Comparison of ENCODE assay signal across 1 cellular context in the genomic region with DNA sequence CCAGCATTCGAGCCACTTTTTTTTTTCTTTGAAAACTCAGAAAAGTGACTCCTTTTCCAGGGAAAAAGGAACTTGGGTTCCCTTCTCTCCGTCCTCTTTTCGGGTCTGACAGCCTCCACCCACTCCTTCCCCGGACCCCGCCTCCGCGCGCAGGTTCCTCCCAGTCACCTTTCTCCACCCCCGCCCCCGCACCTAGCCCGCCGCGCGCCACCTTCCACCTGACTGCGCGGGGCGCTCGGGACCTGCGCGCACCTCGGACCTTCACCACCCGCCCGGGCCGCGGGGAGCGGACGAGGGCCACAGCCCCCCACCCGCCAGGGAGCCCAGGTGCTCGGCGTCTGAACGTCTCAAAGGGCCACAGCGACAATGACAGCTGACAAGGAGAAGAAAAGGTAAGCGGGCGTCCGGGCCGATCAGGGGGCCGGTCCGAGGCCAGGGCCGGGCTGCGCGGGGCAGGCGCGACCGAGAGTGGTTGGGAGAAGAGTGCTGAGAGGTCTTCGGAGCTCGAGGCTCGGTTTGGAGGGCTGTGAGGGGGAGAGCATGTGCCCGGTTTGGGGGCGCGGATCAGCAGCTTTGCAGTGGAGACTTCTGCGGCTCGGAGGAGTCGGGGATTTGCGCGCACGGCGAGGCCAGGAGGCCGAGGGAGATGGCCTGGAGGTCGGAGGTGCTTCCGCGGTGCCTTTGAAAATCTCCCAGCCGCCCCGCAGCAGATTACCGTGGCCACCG.
TF ChIP-seq lines count a peak whose summit lies in the region.

No MANE protein-coding gene starts in this region.

TF ChIP-seq in HepG2, 621 proteins besides CTCF, POLR2A, EP300 and RAD21 (continued from another document and continues in another):
- TF ChIP-seq, protein P1, sequence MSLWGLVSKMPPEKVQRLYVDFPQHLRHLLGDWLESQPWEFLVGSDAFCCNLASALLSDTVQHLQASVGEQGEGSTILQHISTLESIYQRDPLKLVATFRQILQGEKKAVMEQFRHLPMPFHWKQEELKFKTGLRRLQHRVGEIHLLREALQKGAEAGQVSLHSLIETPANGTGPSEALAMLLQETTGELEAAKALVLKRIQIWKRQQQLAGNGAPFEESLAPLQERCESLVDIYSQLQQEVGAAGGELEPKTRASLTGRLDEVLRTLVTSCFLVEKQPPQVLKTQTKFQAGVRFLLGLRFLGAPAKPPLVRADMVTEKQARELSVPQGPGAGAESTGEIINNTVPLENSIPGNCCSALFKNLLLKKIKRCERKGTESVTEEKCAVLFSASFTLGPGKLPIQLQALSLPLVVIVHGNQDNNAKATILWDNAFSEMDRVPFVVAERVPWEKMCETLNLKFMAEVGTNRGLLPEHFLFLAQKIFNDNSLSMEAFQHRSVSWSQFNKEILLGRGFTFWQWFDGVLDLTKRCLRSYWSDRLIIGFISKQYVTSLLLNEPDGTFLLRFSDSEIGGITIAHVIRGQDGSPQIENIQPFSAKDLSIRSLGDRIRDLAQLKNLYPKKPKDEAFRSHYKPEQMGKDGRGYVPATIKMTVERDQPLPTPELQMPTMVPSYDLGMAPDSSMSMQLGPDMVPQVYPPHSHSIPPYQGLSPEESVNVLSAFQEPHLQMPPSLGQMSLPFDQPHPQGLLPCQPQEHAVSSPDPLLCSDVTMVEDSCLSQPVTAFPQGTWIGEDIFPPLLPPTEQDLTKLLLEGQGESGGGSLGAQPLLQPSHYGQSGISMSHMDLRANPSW (CRISPR knock-in tag; IDR thresholded peaks at IDR 0.05; ENCODE audit: borderline replicate concordance), result no peak
- TF ChIP-seq, protein P2, sequence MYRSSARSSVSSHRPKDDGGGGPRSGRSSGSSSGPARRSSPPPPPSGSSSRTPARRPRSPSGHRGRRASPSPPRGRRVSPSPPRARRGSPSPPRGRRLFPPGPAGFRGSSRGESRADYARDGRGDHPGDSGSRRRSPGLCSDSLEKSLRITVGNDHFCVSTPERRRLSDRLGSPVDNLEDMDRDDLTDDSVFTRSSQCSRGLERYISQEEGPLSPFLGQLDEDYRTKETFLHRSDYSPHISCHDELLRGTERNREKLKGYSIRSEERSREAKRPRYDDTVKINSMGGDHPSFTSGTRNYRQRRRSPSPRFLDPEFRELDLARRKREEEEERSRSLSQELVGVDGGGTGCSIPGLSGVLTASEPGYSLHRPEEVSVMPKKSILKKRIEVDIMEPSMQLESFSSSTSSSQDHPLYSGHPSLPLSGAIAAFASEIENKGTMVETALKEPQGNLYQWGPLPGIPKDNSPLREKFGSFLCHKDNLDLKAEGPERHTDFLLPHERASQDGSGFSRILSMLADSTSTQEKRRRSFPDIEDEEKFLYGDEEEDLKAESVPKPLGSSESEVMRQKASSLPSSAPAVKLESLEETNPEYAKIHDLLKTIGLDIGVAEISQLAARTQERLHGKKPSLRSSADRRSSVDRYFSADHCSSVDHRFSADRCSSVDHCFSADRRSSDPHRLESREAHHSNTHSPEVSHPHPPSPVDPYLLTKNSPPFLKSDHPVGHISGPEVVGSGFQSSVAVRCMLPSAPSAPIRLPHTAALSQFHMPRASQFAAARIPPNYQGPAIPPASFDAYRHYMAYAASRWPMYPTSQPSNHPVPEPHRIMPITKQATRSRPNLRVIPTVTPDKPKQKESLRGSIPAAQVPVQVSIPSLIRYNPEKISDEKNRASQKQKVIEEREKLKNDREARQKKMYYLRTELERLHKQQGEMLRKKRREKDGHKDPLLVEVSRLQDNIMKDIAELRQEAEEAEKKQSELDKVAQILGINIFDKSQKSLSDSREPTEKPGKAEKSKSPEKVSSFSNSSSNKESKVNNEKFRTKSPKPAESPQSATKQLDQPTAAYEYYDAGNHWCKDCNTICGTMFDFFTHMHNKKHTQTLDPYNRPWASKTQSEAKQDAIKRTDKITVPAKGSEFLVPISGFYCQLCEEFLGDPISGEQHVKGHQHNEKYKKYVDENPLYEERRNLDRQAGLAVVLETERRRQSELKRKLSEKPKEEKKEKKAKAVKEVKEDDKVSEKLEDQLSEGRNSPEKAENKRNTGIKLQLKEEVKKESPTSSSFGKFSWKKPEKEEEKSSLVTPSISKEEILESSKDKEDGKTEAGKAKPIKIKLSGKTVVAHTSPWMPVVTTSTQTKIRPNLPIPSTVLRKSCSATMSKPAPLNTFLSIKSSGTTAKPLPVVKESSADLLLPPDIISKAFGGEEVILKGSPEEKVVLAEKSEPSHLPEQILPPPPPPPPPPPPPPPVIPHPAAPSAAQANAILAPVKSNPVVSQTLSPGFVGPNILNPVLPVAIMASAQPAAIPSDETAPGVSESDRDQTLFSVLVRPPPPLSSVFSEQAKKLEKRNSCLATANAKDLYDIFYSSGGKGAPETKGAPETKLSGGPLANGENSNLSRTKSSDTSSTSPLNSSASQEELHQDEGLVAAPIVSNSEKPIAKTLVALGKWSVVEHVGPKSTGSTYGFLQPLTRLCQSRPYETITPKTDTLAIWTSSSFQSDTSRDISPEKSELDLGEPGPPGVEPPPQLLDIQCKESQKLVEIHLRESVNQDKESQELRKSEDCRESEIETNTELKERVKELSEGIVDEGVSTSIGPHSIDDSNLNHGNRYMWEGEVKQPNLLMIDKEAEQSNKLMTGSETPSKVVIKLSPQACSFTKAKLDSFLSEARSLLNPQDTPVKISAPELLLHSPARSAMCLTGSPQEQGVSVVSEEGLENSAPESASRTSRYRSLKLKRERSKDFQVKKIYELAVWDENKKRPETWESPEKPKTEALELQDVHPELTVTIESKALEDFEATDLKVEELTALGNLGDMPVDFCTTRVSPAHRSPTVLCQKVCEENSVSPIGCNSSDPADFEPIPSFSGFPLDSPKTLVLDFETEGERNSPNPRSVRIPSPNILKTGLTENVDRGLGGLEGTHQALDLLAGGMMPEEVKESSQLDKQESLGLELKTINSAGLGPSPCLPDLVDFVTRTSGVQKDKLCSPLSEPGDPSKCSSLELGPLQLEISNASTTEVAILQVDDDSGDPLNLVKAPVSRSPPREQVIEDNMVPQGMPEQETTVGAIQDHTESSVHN (CRISPR knock-in tag; IDR thresholded peaks at IDR 0.05), result no peak
- peak; percentile 47; the same call in 1 of the 2 replicates for TF ChIP-seq RXRB (CRISPR knock-in tag; IDR thresholded peaks at IDR 0.05; ENCODE audit: borderline replicate concordance)
- no peak for TF ChIP-seq ZNF570 (CRISPR knock-in tag; IDR thresholded peaks at IDR 0.05; ENCODE audit: borderline replicate concordance)
- no peak; the same call in 1 of the 2 replicates for TF ChIP-seq SP2 (CRISPR knock-in tag; IDR thresholded peaks at IDR 0.05)
- no peak for TF ChIP-seq SATB2 (CRISPR knock-in tag; IDR thresholded peaks at IDR 0.05)
- TF ChIP-seq TARDBP (CRISPR knock-in tag; IDR thresholded peaks at IDR 0.05), result no peak
- TF ChIP-seq, protein P3, sequence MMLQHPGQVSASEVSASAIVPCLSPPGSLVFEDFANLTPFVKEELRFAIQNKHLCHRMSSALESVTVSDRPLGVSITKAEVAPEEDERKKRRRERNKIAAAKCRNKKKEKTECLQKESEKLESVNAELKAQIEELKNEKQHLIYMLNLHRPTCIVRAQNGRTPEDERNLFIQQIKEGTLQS (CRISPR knock-in tag; IDR thresholded peaks at IDR 0.05), result no peak
- peak; percentile 44; the same call in 1 of the 2 replicates for TF ChIP-seq ZNF264 (CRISPR knock-in tag; IDR thresholded peaks at IDR 0.05)
- TF ChIP-seq ZNF17 (CRISPR knock-in tag; IDR thresholded peaks at IDR 0.05), result no peak
- TF ChIP-seq RORA (CRISPR knock-in tag; IDR thresholded peaks at IDR 0.05), result no peak
- no peak for TF ChIP-seq GATA4 (IDR thresholded peaks at IDR 0.05; ENCODE audit: borderline replicate concordance, low read depth)
- no peak for TF ChIP-seq ZBTB21 (CRISPR knock-in tag; IDR thresholded peaks at IDR 0.05)
- TF ChIP-seq PCBP1 (IDR thresholded peaks at IDR 0.05; ENCODE audit: borderline replicate concordance, low read depth, low read length), result no peak
- no peak; the same call in 1 of the 2 replicates for TF ChIP-seq ZNF709 (CRISPR knock-in tag; IDR thresholded peaks at IDR 0.05)
- no peak for TF ChIP-seq AKAP8 (CRISPR knock-in tag; IDR thresholded peaks at IDR 0.05)
- peak; percentile 37; the same call in 1 of the 2 replicates for TF ChIP-seq ZNF432 (CRISPR knock-in tag; IDR thresholded peaks at IDR 0.05; ENCODE audit: borderline replicate concordance)
- TF ChIP-seq, protein P4, sequence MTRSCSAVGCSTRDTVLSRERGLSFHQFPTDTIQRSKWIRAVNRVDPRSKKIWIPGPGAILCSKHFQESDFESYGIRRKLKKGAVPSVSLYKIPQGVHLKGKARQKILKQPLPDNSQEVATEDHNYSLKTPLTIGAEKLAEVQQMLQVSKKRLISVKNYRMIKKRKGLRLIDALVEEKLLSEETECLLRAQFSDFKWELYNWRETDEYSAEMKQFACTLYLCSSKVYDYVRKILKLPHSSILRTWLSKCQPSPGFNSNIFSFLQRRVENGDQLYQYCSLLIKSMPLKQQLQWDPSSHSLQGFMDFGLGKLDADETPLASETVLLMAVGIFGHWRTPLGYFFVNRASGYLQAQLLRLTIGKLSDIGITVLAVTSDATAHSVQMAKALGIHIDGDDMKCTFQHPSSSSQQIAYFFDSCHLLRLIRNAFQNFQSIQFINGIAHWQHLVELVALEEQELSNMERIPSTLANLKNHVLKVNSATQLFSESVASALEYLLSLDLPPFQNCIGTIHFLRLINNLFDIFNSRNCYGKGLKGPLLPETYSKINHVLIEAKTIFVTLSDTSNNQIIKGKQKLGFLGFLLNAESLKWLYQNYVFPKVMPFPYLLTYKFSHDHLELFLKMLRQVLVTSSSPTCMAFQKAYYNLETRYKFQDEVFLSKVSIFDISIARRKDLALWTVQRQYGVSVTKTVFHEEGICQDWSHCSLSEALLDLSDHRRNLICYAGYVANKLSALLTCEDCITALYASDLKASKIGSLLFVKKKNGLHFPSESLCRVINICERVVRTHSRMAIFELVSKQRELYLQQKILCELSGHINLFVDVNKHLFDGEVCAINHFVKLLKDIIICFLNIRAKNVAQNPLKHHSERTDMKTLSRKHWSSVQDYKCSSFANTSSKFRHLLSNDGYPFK (CRISPR knock-in tag; IDR thresholded peaks at IDR 0.05; ENCODE audit: borderline replicate concordance), result no peak; the same call in 1 of the 2 replicates
- TF ChIP-seq, protein P5, sequence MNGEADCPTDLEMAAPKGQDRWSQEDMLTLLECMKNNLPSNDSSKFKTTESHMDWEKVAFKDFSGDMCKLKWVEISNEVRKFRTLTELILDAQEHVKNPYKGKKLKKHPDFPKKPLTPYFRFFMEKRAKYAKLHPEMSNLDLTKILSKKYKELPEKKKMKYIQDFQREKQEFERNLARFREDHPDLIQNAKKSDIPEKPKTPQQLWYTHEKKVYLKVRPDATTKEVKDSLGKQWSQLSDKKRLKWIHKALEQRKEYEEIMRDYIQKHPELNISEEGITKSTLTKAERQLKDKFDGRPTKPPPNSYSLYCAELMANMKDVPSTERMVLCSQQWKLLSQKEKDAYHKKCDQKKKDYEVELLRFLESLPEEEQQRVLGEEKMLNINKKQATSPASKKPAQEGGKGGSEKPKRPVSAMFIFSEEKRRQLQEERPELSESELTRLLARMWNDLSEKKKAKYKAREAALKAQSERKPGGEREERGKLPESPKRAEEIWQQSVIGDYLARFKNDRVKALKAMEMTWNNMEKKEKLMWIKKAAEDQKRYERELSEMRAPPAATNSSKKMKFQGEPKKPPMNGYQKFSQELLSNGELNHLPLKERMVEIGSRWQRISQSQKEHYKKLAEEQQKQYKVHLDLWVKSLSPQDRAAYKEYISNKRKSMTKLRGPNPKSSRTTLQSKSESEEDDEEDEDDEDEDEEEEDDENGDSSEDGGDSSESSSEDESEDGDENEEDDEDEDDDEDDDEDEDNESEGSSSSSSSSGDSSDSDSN (CRISPR knock-in tag; IDR thresholded peaks at IDR 0.05), result peak; percentile 81
- no peak for TF ChIP-seq SRSF4 (IDR thresholded peaks at IDR 0.05; ENCODE audit: low read depth, low read length, poor library complexity, severe bottlenecking)
- 0 out of 2 replicates have a peak, but pooled peaks have one; percentile 16 for TF ChIP-seq ZNF468 (CRISPR knock-in tag; IDR thresholded peaks at IDR 0.05)
- 0 out of 2 replicates have a peak, but pooled peaks have one; percentile 52 for TF ChIP-seq ZNF75D (CRISPR knock-in tag; IDR thresholded peaks at IDR 0.05; ENCODE audit: borderline replicate concordance)
- TF ChIP-seq ZNF792 (CRISPR knock-in tag; IDR thresholded peaks at IDR 0.05), result no peak; the same call in 1 of the 2 replicates
- TF ChIP-seq ZNF598 (CRISPR knock-in tag; IDR thresholded peaks at IDR 0.05; ENCODE audit: borderline replicate concordance), result peak; percentile 92; the same call in 1 of the 2 replicates
- TF ChIP-seq ARHGAP35 (CRISPR knock-in tag; IDR thresholded peaks at IDR 0.05; ENCODE audit: borderline replicate concordance), result peak; percentile 45
- TF ChIP-seq FOXC1 (CRISPR knock-in tag; IDR thresholded peaks at IDR 0.05; ENCODE audit: borderline replicate concordance), result peak; percentile 84
- TF ChIP-seq ZBTB1 (CRISPR knock-in tag; IDR thresholded peaks at IDR 0.05; ENCODE audit: borderline replicate concordance), result peak; percentile 59; the same call in 1 of the 2 replicates
- peak; percentile 62 for TF ChIP-seq POGZ (CRISPR knock-in tag; IDR thresholded peaks at IDR 0.05)
- no peak; the same call in 1 of the 2 replicates for TF ChIP-seq NCOR1 (IDR thresholded peaks at IDR 0.05; ENCODE audit: borderline replicate concordance, low read length)
- peak; percentile 61 for TF ChIP-seq ZSCAN9 (CRISPR knock-in tag; IDR thresholded peaks at IDR 0.05; ENCODE audit: borderline replicate concordance)
- TF ChIP-seq YEATS2 (CRISPR knock-in tag; IDR thresholded peaks at IDR 0.05; ENCODE audit: borderline replicate concordance), result no peak; the same call in 1 of the 2 replicates
- no peak for TF ChIP-seq FOXA1 (IDR thresholded peaks at IDR 0.05)
- no peak for TF ChIP-seq FOXA1 (CRISPR knock-in tag; IDR thresholded peaks at IDR 0.05)
- no peak; the same call in 1 of the 2 replicates for TF ChIP-seq TCF7 (IDR thresholded peaks at IDR 0.05; ENCODE audit: low read depth)
- TF ChIP-seq ZNF501 (CRISPR knock-in tag; IDR thresholded peaks at IDR 0.05), result peak; percentile 91
- no peak for TF ChIP-seq ZFP36 (IDR thresholded peaks at IDR 0.05; ENCODE audit: borderline replicate concordance, low read depth, low read length, partially characterized antibody)
- TF ChIP-seq ZNF510 (CRISPR knock-in tag; IDR thresholded peaks at IDR 0.05; ENCODE audit: low read depth), result no peak; the same call in 1 of the 2 replicates
